39 cellular contexts compared by ENCODE assay signal in genomic region chr10:88465765-88466164, GRCh38.
"Had no signal": no experiment of that assay in that cellular context is flagged by ENCODE, and none has a peak within 500 bp of the region (broad histone marks: within the 10 kb centered on the region; RNA-seq: fewer than 3 reads in every experiment).

No MANE protein-coding gene starts in this region.

- H3K27ac ChIP-seq: adrenal gland, ascending aorta, body of pancreas, brain microvascular endothelial cell, cardiac muscle cell had no signal

- H3K9me3 ChIP-seq: adrenal gland, ascending aorta, body of pancreas, breast epithelium had no signal

- H3K4me3 ChIP-seq: adrenal gland, ascending aorta, body of pancreas, breast epithelium, cardiac muscle cell had no signal

- H3K9me3 Mint-ChIP-seq: activated naive CD4-positive, alpha-beta T cell treated with anti-CD3 and anti-CD28 coated beads for 36 hours; activated naive CD4-positive, alpha-beta T cell treated with anti-CD3 and anti-CD28 coated beads, Interleukin-2, amount 10 ng/mL, durations not matched to agents 7 days and 5 days; activated naive CD4-positive, alpha-beta T cell treated with anti-CD3 and anti-CD28 coated beads, Interleukin-2, amount 50 U/mL, for 24 hours; activated naive CD4-positive, alpha-beta T cell treated with anti-CD3 and anti-CD28 coated beads, Interleukin-2, amount 50 U/mL, for 72 hours; activated naive CD8-positive, alpha-beta T cell treated with anti-CD3 and anti-CD28 coated beads for 36 hours; activated naive CD8-positive, alpha-beta T cell treated with anti-CD3 and anti-CD28 coated beads, Interleukin-2, amount 50 U/mL, for 24 hours; activated T-cell treated with anti-CD3 and anti-CD28 coated beads, Interleukin-2, amount 50 U/mL, for 24 hours; activated T-cell treated with anti-CD3 and anti-CD28 coated beads, Interleukin-2, amount 50 U/mL, for 4 hours; activated T-cell treated with anti-CD3 and anti-CD28 coated beads, Interleukin-2, amount 50 U/mL, for 72 hours; activated T-helper 17 cell treated with anti-CD3 and anti-CD28 coated beads, Interleukin-2, amount 50 U/mL, for 72 hours; activated T-helper 2 cell treated with anti-CD3 and anti-CD28 coated beads, Interferon-gamma antibody, Interleukin-2, Interleukin-4, amounts not matched to agents 10 μg/mL and 5 μg/mL and 100 μg/mL, durations not matched to agents 14 hours and 24 hours and 36 hours; brain; central memory CD8-positive, alpha-beta T cell had no signal

- ATAC-seq: activated naive CD4-positive, alpha-beta T cell treated with anti-CD3 and anti-CD28 coated beads, Interleukin-2, amount 50 U/mL, for 72 hours; activated naive CD8-positive, alpha-beta T cell treated with anti-CD3 and anti-CD28 coated beads, Interleukin-2, amount 50 U/mL, for 24 hours; activated T-cell treated with anti-CD3 and anti-CD28 coated beads, Interleukin-2, amount 50 U/mL, for 4 hours; activated T-cell treated with anti-CD3 and anti-CD28 coated beads, Interleukin-2, amount 50 U/mL, for 72 hours; activated T-helper 17 cell treated with anti-CD3 and anti-CD28 coated beads, Interleukin-2, amount 50 U/mL, for 72 hours; body of pancreas had no signal

- H3K4me3 Mint-ChIP-seq: activated naive CD4-positive, alpha-beta T cell treated with anti-CD3 and anti-CD28 coated beads for 36 hours; activated naive CD4-positive, alpha-beta T cell treated with anti-CD3 and anti-CD28 coated beads, Interleukin-2, amount 10 ng/mL, durations not matched to agents 7 days and 5 days; activated naive CD4-positive, alpha-beta T cell treated with anti-CD3 and anti-CD28 coated beads, Interleukin-2, amount 50 U/mL, for 24 hours; activated naive CD8-positive, alpha-beta T cell; activated naive CD8-positive, alpha-beta T cell treated with anti-CD3 and anti-CD28 coated beads for 36 hours; activated naive CD8-positive, alpha-beta T cell treated with anti-CD3 and anti-CD28 coated beads, Interleukin-2, amount 10 ng/mL, durations not matched to agents 7 days and 5 days; activated naive CD8-positive, alpha-beta T cell treated with anti-CD3 and anti-CD28 coated beads, Interleukin-2, amount 50 U/mL, for 24 hours; activated T-cell treated with anti-CD3 and anti-CD28 coated beads, Interleukin-2, amount 50 U/mL, for 24 hours; activated T-cell treated with anti-CD3 and anti-CD28 coated beads, Interleukin-2, amount 50 U/mL, for 4 hours; activated T-cell treated with anti-CD3 and anti-CD28 coated beads, Interleukin-2, amount 50 U/mL, for 72 hours; activated T-helper 1 cell treated with anti-CD3 and anti-CD28 coated beads, Interleukin-12 subunit alpha, Interleukin-12 subunit beta, Interleukin-2, Interleukin-4 antibody, amounts not matched to agents 30 ng/mL and 10 ng/mL and 1 ng/mL, durations not matched to agents 14 hours and 24 hours and 36 hours; activated T-helper 17 cell treated with anti-CD3 and anti-CD28 coated beads, Interleukin-2, amount 50 U/mL, for 72 hours; brain; central memory CD8-positive, alpha-beta T cell had no signal

- H3K27me3 Mint-ChIP-seq: activated naive CD4-positive, alpha-beta T cell treated with anti-CD3 and anti-CD28 coated beads, Interleukin-2, amount 50 U/mL, for 24 hours; activated naive CD8-positive, alpha-beta T cell; activated naive CD8-positive, alpha-beta T cell treated with anti-CD3 and anti-CD28 coated beads for 36 hours; activated naive CD8-positive, alpha-beta T cell treated with anti-CD3 and anti-CD28 coated beads, Interleukin-2, amount 50 U/mL, for 24 hours; activated T-cell treated with anti-CD3 and anti-CD28 coated beads, Interleukin-2, amount 50 U/mL, for 24 hours; activated T-helper 17 cell treated with anti-CD3 and anti-CD28 coated beads, Interleukin-2, amount 50 U/mL, for 72 hours; brain; central memory CD8-positive, alpha-beta T cell had no signal

- H3K4me1 Mint-ChIP-seq: activated naive CD4-positive, alpha-beta T cell treated with anti-CD3 and anti-CD28 coated beads, Interleukin-2, amount 10 ng/mL, durations not matched to agents 7 days and 5 days; activated naive CD4-positive, alpha-beta T cell treated with anti-CD3 and anti-CD28 coated beads, Interleukin-2, amount 50 U/mL, for 24 hours; activated naive CD8-positive, alpha-beta T cell treated with anti-CD3 and anti-CD28 coated beads for 36 hours; activated naive CD8-positive, alpha-beta T cell treated with anti-CD3 and anti-CD28 coated beads, Interleukin-2, amount 10 ng/mL, durations not matched to agents 7 days and 5 days; activated naive CD8-positive, alpha-beta T cell treated with anti-CD3 and anti-CD28 coated beads, Interleukin-2, amount 50 U/mL, for 24 hours; activated T-helper 17 cell treated with anti-CD3 and anti-CD28 coated beads, Interleukin-2, amount 50 U/mL, for 72 hours; central memory CD8-positive, alpha-beta T cell had no signal

- H3K27ac Mint-ChIP-seq: activated naive CD4-positive, alpha-beta T cell treated with anti-CD3 and anti-CD28 coated beads for 36 hours; activated naive CD4-positive, alpha-beta T cell treated with anti-CD3 and anti-CD28 coated beads, Interleukin-2, amount 10 ng/mL, durations not matched to agents 7 days and 5 days; activated naive CD4-positive, alpha-beta T cell treated with anti-CD3 and anti-CD28 coated beads, Interleukin-2, amount 50 U/mL, for 24 hours; activated naive CD4-positive, alpha-beta T cell treated with anti-CD3 and anti-CD28 coated beads, Interleukin-2, amount 50 U/mL, for 72 hours; activated naive CD8-positive, alpha-beta T cell; activated naive CD8-positive, alpha-beta T cell treated with anti-CD3 and anti-CD28 coated beads for 36 hours; activated naive CD8-positive, alpha-beta T cell treated with anti-CD3 and anti-CD28 coated beads, Interleukin-2, amount 10 ng/mL, durations not matched to agents 7 days and 5 days; activated naive CD8-positive, alpha-beta T cell treated with anti-CD3 and anti-CD28 coated beads, Interleukin-2, amount 50 U/mL, for 24 hours; activated T-cell treated with anti-CD3 and anti-CD28 coated beads, Interleukin-2, amount 50 U/mL, for 24 hours; activated T-cell treated with anti-CD3 and anti-CD28 coated beads, Interleukin-2, amount 50 U/mL, for 72 hours; activated T-helper 1 cell treated with anti-CD3 and anti-CD28 coated beads, Interleukin-12 subunit alpha, Interleukin-12 subunit beta, Interleukin-2, Interleukin-4 antibody, amounts not matched to agents 30 ng/mL and 10 ng/mL and 1 ng/mL, durations not matched to agents 14 hours and 24 hours and 36 hours; activated T-helper 17 cell treated with anti-CD3 and anti-CD28 coated beads, Interleukin-2, amount 50 U/mL, for 72 hours; activated T-helper 2 cell treated with anti-CD3 and anti-CD28 coated beads, Interferon-gamma antibody, Interleukin-2, Interleukin-4, amounts not matched to agents 10 μg/mL and 5 μg/mL and 100 μg/mL, durations not matched to agents 14 hours and 24 hours and 36 hours had no signal

- H3K4me1 ChIP-seq: adrenal gland, breast epithelium had no signal

- H3K27me3 ChIP-seq: adrenal gland, ascending aorta, body of pancreas, brain microvascular endothelial cell, breast epithelium, cardiac muscle cell had no signal

- H3K36me3 ChIP-seq: adrenal gland, ascending aorta, brain microvascular endothelial cell, breast epithelium, cardiac muscle cell had no signal

- H3K36me3 Mint-ChIP-seq: activated naive CD4-positive, alpha-beta T cell treated with anti-CD3 and anti-CD28 coated beads, Interleukin-2, amount 10 ng/mL, durations not matched to agents 7 days and 5 days; activated naive CD4-positive, alpha-beta T cell treated with anti-CD3 and anti-CD28 coated beads, Interleukin-2, amount 50 U/mL, for 24 hours; activated naive CD4-positive, alpha-beta T cell treated with anti-CD3 and anti-CD28 coated beads, Interleukin-2, amount 50 U/mL, for 72 hours; activated naive CD8-positive, alpha-beta T cell treated with anti-CD3 and anti-CD28 coated beads for 36 hours; brain had no signal

- DNase-seq: activated effector memory CD4-positive, alpha-beta T cell treated with anti-CD3 and anti-CD28 coated beads, Interleukin-2, amount 50 U/mL, for 16 hours; activated effector memory CD4-positive, alpha-beta T cell treated with Interleukin-2 at 50 U/mL for 16 hours; activated gamma-delta T cell; activated gamma-delta T cell treated with Interleukin-2 at 50 U/mL for 16 hours; activated naive CD4-positive, alpha-beta T cell; activated naive CD4-positive, alpha-beta T cell treated with anti-CD3 and anti-CD28 coated beads for 36 hours; activated naive CD4-positive, alpha-beta T cell treated with anti-CD3 and anti-CD28 coated beads, Interleukin-2, amount 10 ng/mL, durations not matched to agents 7 days and 5 days; activated naive CD4-positive, alpha-beta T cell treated with anti-CD3 and anti-CD28 coated beads, Interleukin-2, amount 50 U/mL, for 16 hours; activated naive CD4-positive, alpha-beta T cell treated with Interleukin-2 at 50 U/mL for 16 hours; activated naive CD8-positive, alpha-beta T cell treated with anti-CD3 and anti-CD28 coated beads for 36 hours; activated naive CD8-positive, alpha-beta T cell treated with anti-CD3 and anti-CD28 coated beads, Interleukin-2, amount 10 ng/mL, durations not matched to agents 7 days and 5 days; activated naive CD8-positive, alpha-beta T cell treated with anti-CD3 and anti-CD28 coated beads, Interleukin-2, amount 50 U/mL, for 24 hours; activated T-cell treated with anti-CD3 and anti-CD28 coated beads for 4 hours; activated T-cell treated with anti-CD3 and anti-CD28 coated beads, Interleukin-2, amount 50 U/mL, for 1 hour; activated T-cell treated with anti-CD3 and anti-CD28 coated beads, Interleukin-2, amount 50 U/mL, for 24 hours; activated T-cell treated with anti-CD3 and anti-CD28 coated beads, Interleukin-2, amount 50 U/mL, for 4 hours; activated T-cell treated with anti-CD3 and anti-CD28 coated beads, Interleukin-2, amount 50 U/mL, for 48 hours; activated T-cell treated with anti-CD3 and anti-CD28 coated beads, Interleukin-2, amount 50 U/mL, for 72 hours; adrenal gland; amniotic stem cell; amygdala; anterior cingulate cortex; aorta; body of pancreas; brain microvascular endothelial cell; caudate nucleus; central memory CD4-positive, alpha-beta T cell; cerebellar nuclear complex had no signal
